21 cellular contexts compared by ENCODE assay signal in genomic region chr2:176986579-176986978, GRCh38.
A peak's percentile ranks its signal among the peaks of the same experiment; 100 is the strongest.
DNase-seq lines count a peak whose midpoint lies in the region; FAIRE-seq and TF ChIP-seq lines count a peak whose summit lies in the region.
"Had no signal": no experiment of that assay in that cellular context is flagged by ENCODE, and none has a peak within 500 bp of the region (broad histone marks: within the 10 kb centered on the region; RNA-seq: fewer than 3 reads in every experiment).

No MANE protein-coding gene starts in this region.

- H3K27ac ChIP-seq in VCaP, result peak overlapping the region; percentile 57
- H3K27ac ChIP-seq: C4-2B had no signal

- TF ChIP-seq CTCF in D721Med (IDR thresholded peaks at IDR 0.05; ENCODE audit: insufficient read depth, missing control alignments), result no peak
- no peak for TF ChIP-seq CTCF in VCaP (conservative IDR thresholded peaks at IDR 0.05)

- POLR2A ChIA-PET in HEK293T (lab: Yijun Ruan, JAX), result no interaction called here

- peak; percentile 51 for FAIRE-seq in D721Med (lab: Jason Lieb, UNC)
- FAIRE-seq: A204.1, GM12878 had no signal

- CTCF ChIA-PET in HEK293T (lab: Yijun Ruan, JAX), result no interaction called here

- DNase-seq in D721Med (ENCODE audit: insufficient read length, low spot score) (no peak), NCI-H1105 (lab: John Stamatoyannopoulos, UW) (peak; percentile 75), NCI-H2227 treated with DMSO at 0.1 percent for 48 hours (lab: John Stamatoyannopoulos, UW) (peak; percentile 52), NCI-H526 (lab: John Stamatoyannopoulos, UW) (no peak), NCI-H146 (lab: John Stamatoyannopoulos, UW) (no peak), HEK293T (ENCODE audit: extremely low spot score) (no peak), OCI-M1 (lab: John Stamatoyannopoulos, UW) (no peak)
- DNase-seq: Calu3; CD8-positive, alpha-beta memory T cell; H9; Karpas-422; NCI-H1436 treated with DMSO at 0.1 percent for 48 hours; NCI-H2081 treated with DMSO at 0.1 percent for 48 hours; NCI-H345; NCI-H524; NCI-H82; Right ventricle myocardium superior had no signal

TF ChIP-seq in HEK293T, 16 proteins besides CTCF, POLR2A, EP300 and RAD21:
- no peak for TF ChIP-seq FOXM1 (IDR thresholded peaks at IDR 0.05; ENCODE audit: borderline replicate concordance)
- TF ChIP-seq ELF4 (IDR thresholded peaks at IDR 0.05), result no peak
- no peak for TF ChIP-seq SUZ12 (IDR thresholded peaks at IDR 0.05)
- no peak for TF ChIP-seq PKNOX1 (IDR thresholded peaks at IDR 0.05)
- no peak for TF ChIP-seq ZNF384 (IDR thresholded peaks at IDR 0.05)
- TF ChIP-seq CTBP1 (IDR thresholded peaks at IDR 0.05; ENCODE audit: borderline replicate concordance), result no peak
- no peak for TF ChIP-seq FOXA1 (IDR thresholded peaks at IDR 0.05)
- no peak for TF ChIP-seq BHLHE40 (IDR thresholded peaks at IDR 0.05; ENCODE audit: borderline replicate concordance)
- TF ChIP-seq NFRKB (IDR thresholded peaks at IDR 0.05), result no peak
- no peak for TF ChIP-seq ARNT (IDR thresholded peaks at IDR 0.05)
- no peak for TF ChIP-seq SP1 (IDR thresholded peaks at IDR 0.05)
- TF ChIP-seq FOXK2 (IDR thresholded peaks at IDR 0.05), result no peak
- no peak for TF ChIP-seq TARDBP (IDR thresholded peaks at IDR 0.05)
- TF ChIP-seq L3MBTL2 (conservative IDR thresholded peaks at IDR 0.05), result no peak
- TF ChIP-seq LEF1 (IDR thresholded peaks at IDR 0.05; ENCODE audit: borderline replicate concordance), result no peak
- no peak for TF ChIP-seq HDGF (IDR thresholded peaks at IDR 0.05; ENCODE audit: borderline replicate concordance)
TF ChIP-seq in HEK293T: peak in this region for 0.

Comparison
In these comparisons a context has a peak if more than half of its experiments do, and no peak if none do; other contexts are left out.
1. DNase-seq: peak in NCI-H1105 (single experiment) and NCI-H2227 treated with DMSO at 0.1 percent for 48 hours (single experiment); none in D721Med (single experiment), NCI-H526 (0 of 2), NCI-H146 (single experiment), HEK293T (single experiment) and OCI-M1 (single experiment).